1 cellular context compared by ENCODE assay signal in genomic region chr1:20483098-20483832, GRCh38.
A peak's percentile ranks its signal among the peaks of the same experiment; 100 is the strongest.
TF ChIP-seq lines count a peak whose summit lies in the region.

No MANE protein-coding gene starts in this region.

TF ChIP-seq in HepG2, 621 proteins besides CTCF, POLR2A, EP300 and RAD21:
- TF ChIP-seq TFDP1 (CRISPR knock-in tag; IDR thresholded peaks at IDR 0.05; ENCODE audit: borderline replicate concordance) (peak; percentile 21; the same call in 1 of the 2 replicates), PCBP1 (IDR thresholded peaks at IDR 0.05; ENCODE audit: borderline replicate concordance, low read depth, low read length) (no peak), SIN3A (IDR thresholded peaks at IDR 0.05; ENCODE audit: borderline replicate concordance, low read depth, low read length) (0 out of 2 replicates have a peak, but pooled peaks have one; percentile 9), ZFX (CRISPR knock-in tag; IDR thresholded peaks at IDR 0.05; ENCODE audit: low read depth) (peak; percentile 45; the same call in 1 of the 2 replicates), MYC (CRISPR knock-in tag; IDR thresholded peaks at IDR 0.05; ENCODE audit: borderline replicate concordance) (no peak), KLF12 (CRISPR knock-in tag; IDR thresholded peaks at IDR 0.05; ENCODE audit: borderline replicate concordance) (0 out of 2 replicates have a peak, but pooled peaks have one; percentile 9), CEBPB (IDR thresholded peaks at IDR 0.05; ENCODE audit: borderline replicate concordance, low read depth, low read length) (peak; percentile 93), DZIP1 (CRISPR knock-in tag; IDR thresholded peaks at IDR 0.05) (no peak), FOSL1 (CRISPR knock-in tag; IDR thresholded peaks at IDR 0.05; ENCODE audit: borderline replicate concordance) (no peak), MIER2 (CRISPR knock-in tag; IDR thresholded peaks at IDR 0.05) (0 out of 2 replicates have a peak, but pooled peaks have one; percentile 7), ZNF850 (CRISPR knock-in tag; conservative IDR thresholded peaks at IDR 0.05) (no peak), ELF1 (CRISPR knock-in tag; IDR thresholded peaks at IDR 0.05) (0 out of 2 replicates have a peak, but pooled peaks have one; percentile 13), CEBPG (CRISPR knock-in tag; IDR thresholded peaks at IDR 0.05) (peak; percentile 84), NRL (CRISPR knock-in tag; IDR thresholded peaks at IDR 0.05; ENCODE audit: borderline replicate concordance) (no peak), RBM22 (optimal IDR thresholded peaks at IDR 0.05; ENCODE audit: low read length) (peak; percentile 2), SATB2 (CRISPR knock-in tag; IDR thresholded peaks at IDR 0.05) (no peak), ZNF710 (CRISPR knock-in tag; IDR thresholded peaks at IDR 0.05; ENCODE audit: borderline replicate concordance) (0 out of 2 replicates have a peak, but pooled peaks have one; percentile 16), CREB1 (IDR thresholded peaks at IDR 0.05) (peak; percentile 59), CREB1 (CRISPR knock-in tag; IDR thresholded peaks at IDR 0.05) (peak; percentile 38; the same call in 1 of the 2 replicates), ZNF704 (CRISPR knock-in tag; IDR thresholded peaks at IDR 0.05; ENCODE audit: borderline replicate concordance) (no peak), ZNF407 (CRISPR knock-in tag; IDR thresholded peaks at IDR 0.05; ENCODE audit: not compliant biosample characterization) (no peak), KDM6A (CRISPR knock-in tag; IDR thresholded peaks at IDR 0.05; ENCODE audit: low read depth) (no peak)
- TF ChIP-seq, protein P1, sequence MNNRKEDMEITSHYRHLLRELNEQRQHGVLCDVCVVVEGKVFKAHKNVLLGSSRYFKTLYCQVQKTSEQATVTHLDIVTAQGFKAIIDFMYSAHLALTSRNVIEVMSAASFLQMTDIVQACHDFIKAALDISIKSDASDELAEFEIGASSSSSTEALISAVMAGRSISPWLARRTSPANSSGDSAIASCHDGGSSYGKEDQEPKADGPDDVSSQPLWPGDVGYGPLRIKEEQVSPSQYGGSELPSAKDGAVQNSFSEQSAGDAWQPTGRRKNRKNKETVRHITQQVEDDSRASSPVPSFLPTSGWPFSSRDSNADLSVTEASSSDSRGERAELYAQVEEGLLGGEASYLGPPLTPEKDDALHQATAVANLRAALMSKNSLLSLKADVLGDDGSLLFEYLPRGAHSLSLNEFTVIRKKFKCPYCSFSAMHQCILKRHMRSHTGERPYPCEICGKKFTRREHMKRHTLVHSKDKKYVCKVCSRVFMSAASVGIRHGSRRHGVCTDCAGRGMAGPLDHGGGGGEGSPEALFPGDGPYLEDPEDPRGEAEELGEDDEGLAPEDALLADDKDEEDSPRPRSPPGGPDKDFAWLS (CRISPR knock-in tag; IDR thresholded peaks at IDR 0.05; ENCODE audit: borderline replicate concordance): no peak
- TF ChIP-seq, protein P2, sequence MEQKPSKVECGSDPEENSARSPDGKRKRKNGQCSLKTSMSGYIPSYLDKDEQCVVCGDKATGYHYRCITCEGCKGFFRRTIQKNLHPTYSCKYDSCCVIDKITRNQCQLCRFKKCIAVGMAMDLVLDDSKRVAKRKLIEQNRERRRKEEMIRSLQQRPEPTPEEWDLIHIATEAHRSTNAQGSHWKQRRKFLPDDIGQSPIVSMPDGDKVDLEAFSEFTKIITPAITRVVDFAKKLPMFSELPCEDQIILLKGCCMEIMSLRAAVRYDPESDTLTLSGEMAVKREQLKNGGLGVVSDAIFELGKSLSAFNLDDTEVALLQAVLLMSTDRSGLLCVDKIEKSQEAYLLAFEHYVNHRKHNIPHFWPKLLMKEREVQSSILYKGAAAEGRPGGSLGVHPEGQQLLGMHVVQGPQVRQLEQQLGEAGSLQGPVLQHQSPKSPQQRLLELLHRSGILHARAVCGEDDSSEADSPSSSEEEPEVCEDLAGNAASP (CRISPR knock-in tag; IDR thresholded peaks at IDR 0.05; ENCODE audit: borderline replicate concordance): no peak
TF ChIP-seq in HepG2: peak in this region for 11.
